ENCODE assay signal across 8 cellular contexts in the genomic region with DNA sequence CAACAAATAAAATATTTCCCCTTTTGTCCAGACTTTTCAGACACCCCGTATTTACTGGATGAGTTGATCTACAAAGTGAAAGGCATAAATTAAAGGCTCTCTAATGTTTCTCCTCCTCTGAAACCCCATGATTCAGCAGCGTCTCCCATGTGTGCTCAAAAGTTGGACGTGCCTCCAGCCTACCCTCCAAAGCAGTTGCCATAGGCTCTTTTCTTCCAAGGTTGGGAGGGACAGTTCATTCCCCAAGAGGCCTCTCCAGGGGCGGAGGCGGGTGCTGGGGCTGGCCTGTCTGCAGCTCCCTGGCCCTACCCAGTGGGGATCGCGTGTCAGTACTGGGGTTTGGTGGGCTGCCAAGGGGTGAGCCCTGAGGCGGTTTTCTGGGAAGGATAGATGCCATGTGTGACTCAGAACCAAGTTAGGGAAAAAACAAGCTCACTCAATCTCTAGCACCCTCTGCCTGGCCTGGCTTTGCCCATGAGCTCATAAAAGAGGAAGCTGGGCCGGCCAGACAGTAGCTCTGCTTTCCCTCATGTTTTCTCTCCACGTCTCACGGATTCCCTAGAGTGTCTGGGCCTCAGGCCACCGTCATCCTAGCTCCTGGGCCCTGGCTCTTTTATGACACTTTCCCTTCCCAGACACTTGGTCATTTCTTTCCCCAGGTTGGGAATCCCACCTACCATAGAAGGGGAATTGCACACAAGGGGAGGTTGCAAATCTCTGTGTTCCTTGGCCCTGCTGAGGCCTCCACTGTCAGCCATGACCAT. TPM values are rescaled to one million over a fixed set of nuclear protein-coding genes. Genes with fewer than 3 reads are reported as not detected.
DNase-seq lines count a peak whose midpoint lies in the region; ATAC-seq and TF ChIP-seq lines count a peak whose summit lies in the region.

No MANE protein-coding gene starts in this region.

- intact Hi-C loops in cardiac septum (cut with DNase I): loop anchor here (2.0 kb wide), 1 partner anchor 28 kb away; no protein-coding TSS in a partner anchor

- no peaks in the 10 kb centered on the region for H3K27me3 ChIP-seq in rectal smooth muscle tissue (ENCODE audit: control insufficient read depth, insufficient read depth, low read length)

- TF ChIP-seq CTCF in WI38 (IDR thresholded peaks at IDR 0.05; ENCODE audit: low read depth, low read length): no peak

- H3K27ac ChIP-seq in rectal smooth muscle tissue (ENCODE audit: low read depth, low read length): peak overlapping the region; percentile 97

- H3K4me1 ChIP-seq in rectal smooth muscle tissue (ENCODE audit: control insufficient read depth, insufficient read depth, low read length): peaks cover 17% of the 10 kb centered on the region

- H3K9ac ChIP-seq in rectal smooth muscle tissue (ENCODE audit: low read length): no peak overlapping the region

- H3K4me3 ChIP-seq in WI38 (ENCODE audit: low read depth, low read length): peak overlapping the region; percentile 22; the same call in 1 of the 2 replicates
- no peak overlapping the region for H3K4me3 ChIP-seq in rectal smooth muscle tissue (ENCODE audit: low read length)

- DNase-seq in SIG-M5 treated with dmso at 0.1 percent for 504 hours (lab: John Stamatoyannopoulos, UW; ENCODE audit: unreplicated experiment): peak; percentile 56
- no peak for DNase-seq in SIG-M5 (lab: John Stamatoyannopoulos, UW)
- peak; percentile 95 for DNase-seq in cardiac septum (ENCODE audit: low spot score)
- DNase-seq in central memory CD4-positive, alpha-beta T cell: no peak

- H3K36me3 ChIP-seq in rectal smooth muscle tissue (ENCODE audit: control insufficient read depth, insufficient read depth, low read length): no peaks in the 10 kb centered on the region

- ATAC-seq in GM18867 (IDR thresholded peaks at IDR 0.05; ENCODE audit: unreplicated experiment) (no peak), GM21447 (IDR thresholded peaks at IDR 0.05; ENCODE audit: unreplicated experiment) (no peak)

RNA-seq across cellular contexts. Expression of gene IER3, which starts 8.0 kb away (rescaled TPM):
- 285 TPM for total RNA-seq in cardiac septum

RNA-seq across cellular contexts. Expression of gene FLOT1, which starts 9.9 kb away (rescaled TPM):
- total RNA-seq in cardiac septum: 251 TPM

RNA-seq across cellular contexts. Expression of gene TUBB, which starts 32.2 kb away (rescaled TPM):
- 215 TPM for total RNA-seq in cardiac septum

RNA-seq across cellular contexts. Expression of gene MDC1, which starts 35.3 kb away (rescaled TPM):
- total RNA-seq in cardiac septum: 23.1 TPM

Comparison
In these comparisons a context has a peak if more than half of its experiments do, and no peak if none do; other contexts are left out.
1. DNase-seq: peak in SIG-M5 treated with dmso at 0.1 percent for 504 hours (single experiment) and cardiac septum (single experiment); none in SIG-M5 (single experiment) and central memory CD4-positive, alpha-beta T cell (single experiment).